ENCODE assay signal across 26 cellular contexts in genomic region chr1:78730053-78730452, GRCh38.
"Had no signal": no experiment of that assay in that cellular context is flagged by ENCODE, and none has a peak within 500 bp of the region (broad histone marks: within the 10 kb centered on the region; RNA-seq: fewer than 3 reads in every experiment).

No MANE protein-coding gene starts in this region.

- ATAC-seq: left colon; left lung; lower lobe of right lung; naive thymus-derived CD8-positive, alpha-beta T cell; pancreas; right cardiac atrium; stimulated activated effector memory CD8-positive, alpha-beta T cell treated with anti-CD3 and anti-CD28 coated beads, Interleukin-12 subunit alpha, Interleukin-12 subunit beta, amount 100 ng/mL, for 72 hours; upper lobe of right lung had no signal

- DNase-seq: left colon; left lung; lower lobe of right lung; mammary epithelial cell; mesenchymal stem cell; naive thymus-derived CD8-positive, alpha-beta T cell; nucleus accumbens; pancreas; posterior cingulate gyrus; retina; right cardiac atrium; sigmoid colon; small intestine; spleen; stimulated activated CD4-positive, alpha-beta T cell treated with anti-CD3 and anti-CD28 coated beads, Interleukin-4, amount 100 ng/mL, for 24 hours; stimulated activated naive CD4-positive, alpha-beta T cell; tibial artery; trophoblast cell; upper lobe of right lung had no signal

- H3K36me3 ChIP-seq: left lung, lower lobe of right lung, pancreas, prostate gland, sigmoid colon, spleen, suprapubic skin, thoracic aorta, tibial artery, upper lobe of right lung had no signal

- FAIRE-seq: keratinocyte, pancreas, small intestine, urothelium cell line had no signal

- H3K4me2 ChIP-seq: hepatocyte had no signal

- H3K9me3 ChIP-seq: left lung, lower lobe of right lung, pancreas, prostate gland, sigmoid colon, spleen, suprapubic skin, thoracic aorta, tibial artery, upper lobe of right lung had no signal

- H3K79me2 ChIP-seq: hepatocyte had no signal

- H3K27ac ChIP-seq: hepatocyte, left lung, lower lobe of right lung, pancreas, prostate gland, sigmoid colon, spleen, suprapubic skin, thoracic aorta, tibial artery, upper lobe of right lung had no signal

- H3K4me3 ChIP-seq: hepatocyte, left lung, lower lobe of right lung, pancreas, prostate gland, sigmoid colon, spleen, suprapubic skin, thoracic aorta, tibial artery, upper lobe of right lung had no signal

- H3K27me3 ChIP-seq: hepatocyte, left lung, pancreas, sigmoid colon, spleen, suprapubic skin, tibial artery had no signal

- H3K4me1 ChIP-seq: left lung, lower lobe of right lung, pancreas, prostate gland, sigmoid colon, spleen, suprapubic skin, tibial artery, upper lobe of right lung had no signal

- H2AFZ ChIP-seq: hepatocyte had no signal
